ENCODE assay signal across 20 cellular contexts in the genomic region with DNA sequence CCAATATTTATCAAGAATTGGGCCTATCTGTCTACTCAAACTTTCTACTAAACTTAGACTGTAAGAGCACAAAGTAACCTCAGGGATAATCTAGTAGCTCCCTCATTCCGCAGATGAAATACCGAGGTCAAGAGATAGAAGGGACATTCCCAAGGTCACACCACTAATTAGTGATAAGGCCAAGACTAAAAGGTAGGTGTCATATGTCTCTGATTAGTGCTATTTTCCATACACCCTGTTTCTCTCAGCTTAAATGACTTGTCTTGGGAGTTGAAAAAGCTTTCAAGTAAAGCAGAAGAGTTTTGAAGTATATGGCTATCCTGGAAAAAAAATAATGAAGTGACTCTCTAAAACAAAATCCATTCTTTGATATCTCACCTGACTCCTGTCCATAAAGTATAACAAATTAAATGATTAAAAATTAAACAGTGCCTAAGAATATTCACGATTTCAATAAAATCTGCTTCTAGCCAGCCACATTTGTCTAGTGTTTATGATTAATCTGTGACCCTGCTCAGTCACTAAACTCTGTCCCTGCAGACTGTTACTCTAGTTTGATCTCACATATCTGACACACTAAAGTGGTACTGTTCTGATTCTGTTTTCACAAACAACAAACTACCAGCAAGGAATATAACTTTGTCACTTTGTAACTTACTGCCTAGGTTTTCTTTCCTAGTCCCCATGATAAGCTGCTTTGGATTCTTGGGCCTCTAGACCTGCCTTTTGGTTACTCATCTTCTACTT. TPM values are rescaled to one million over a fixed set of nuclear protein-coding genes. Genes with fewer than 3 reads are reported as not detected.
DNase-seq lines count a peak whose midpoint lies in the region; ATAC-seq, FAIRE-seq and TF ChIP-seq lines count a peak whose summit lies in the region.
"Had no signal": no experiment of that assay in that cellular context is flagged by ENCODE, and none has a peak within 500 bp of the region (broad histone marks: within the 10 kb centered on the region; RNA-seq: fewer than 3 reads in every experiment).

No MANE protein-coding gene starts in this region.

- H3K9me3 Mint-ChIP-seq in activated CD4-positive, alpha-beta T cell treated with anti-CD3 and anti-CD28 coated beads for 36 hours (ENCODE audit: low read depth), result no peaks in the 10 kb centered on the region
- H3K9me3 Mint-ChIP-seq in activated naive CD4-positive, alpha-beta T cell treated with anti-CD3 and anti-CD28 coated beads, Interleukin-2, amount 50 U/mL, for 72 hours, result no peaks in the 10 kb centered on the region
- no peaks in the 10 kb centered on the region for H3K9me3 Mint-ChIP-seq in naive thymus-derived CD8-positive, alpha-beta T cell

- H3K27ac Mint-ChIP-seq in activated CD4-positive, alpha-beta T cell treated with anti-CD3 and anti-CD28 coated beads for 36 hours, result peak overlapping the region; percentile 89
- peak overlapping the region; percentile 93 to 97 for H3K27ac Mint-ChIP-seq in activated naive CD4-positive, alpha-beta T cell treated with anti-CD3 and anti-CD28 coated beads, Interleukin-2, amount 50 U/mL, for 72 hours
- H3K27ac Mint-ChIP-seq in naive thymus-derived CD8-positive, alpha-beta T cell, result peak overlapping the region; percentile 93 to 99 (median 95)

- CTCF ChIA-PET in activated CD4-positive, alpha-beta T cell treated with anti-CD3 and anti-CD28 coated beads for 36 hours (lab: Charles Lee), result interaction anchor here (0.8 to 1.8 kb wide), 5 partner anchors 10 to 115 kb away, joined by 3 to 5 read pairs (median 4); no protein-coding TSS in a partner anchor

- intact Hi-C loops in activated CD4-positive, alpha-beta T cell treated with anti-CD3 and anti-CD28 coated beads for 36 hours (cut with DNase I, micrococcal nuclease), result loop anchor here (1.0 to 10.0 kb wide), 7 partner anchors 7 to 1192 kb away; a partner anchor contains a TSS

- no peak for TF ChIP-seq POLR2A in GM12892 (IDR thresholded peaks at IDR 0.05; ENCODE audit: low read depth, low read length)

- peaks cover 60% of the 10 kb centered on the region for H3K4me1 Mint-ChIP-seq in activated CD4-positive, alpha-beta T cell treated with anti-CD3 and anti-CD28 coated beads for 36 hours
- H3K4me1 Mint-ChIP-seq in naive thymus-derived CD8-positive, alpha-beta T cell, result peaks cover 15 to 85% (median 59%) of the 10 kb centered on the region in 4 donors

- DNase-seq in activated CD4-positive, alpha-beta T cell treated with anti-CD3 and anti-CD28 coated beads for 36 hours, result no peak
- no peak for DNase-seq in activated CD4-positive, alpha-beta T cell treated with anti-CD3 and anti-CD28 coated beads for 4 hours
- DNase-seq in GM12892 (ENCODE audit: insufficient read length) (no peak), NCI-H1105 treated with DMSO at 0.1 percent for 48 hours (lab: John Stamatoyannopoulos, UW) (no peak), AG08396 (ENCODE audit: low spot score) (no peak), cerebellum (ENCODE audit: low spot score) (no peak)
- DNase-seq in activated naive CD4-positive, alpha-beta T cell treated with anti-CD3 and anti-CD28 coated beads, Interleukin-2, amount 50 U/mL, for 72 hours (ENCODE audit: low spot score in 2 of 2), result no peak
- no peak for DNase-seq in naive thymus-derived CD8-positive, alpha-beta T cell
- DNase-seq: amygdala; DMS79; esophagus squamous epithelium; IMR-90; left cardiac atrium; NCI-H1694 treated with DMSO at 0.1 percent for 48 hours; NCI-H774; OCI-M1; Right ventricle myocardium superior; stimulated activated CD4-positive, alpha-beta T cell treated with anti-CD3 and anti-CD28 coated beads, Interleukin-4, amount 100 ng/mL, for 24 hours had no signal

- POLR2A ChIA-PET in activated CD4-positive, alpha-beta T cell treated with anti-CD3 and anti-CD28 coated beads for 36 hours (lab: Charles Lee), result interaction anchor here (0.7 kb wide), 1 partner anchor 116 kb away, joined by 4 read pairs; no protein-coding TSS in a partner anchor
- POLR2A ChIA-PET in naive thymus-derived CD8-positive, alpha-beta T cell (lab: Charles Lee), result interaction anchor here (0.7 to 4.4 kb wide), 4 partner anchors 9 to 47 kb away, joined by 3 to 20 read pairs (median 8); no protein-coding TSS in a partner anchor

- no peaks in the 10 kb centered on the region for H3K27me3 Mint-ChIP-seq in activated CD4-positive, alpha-beta T cell treated with anti-CD3 and anti-CD28 coated beads for 36 hours
- H3K27me3 Mint-ChIP-seq in naive thymus-derived CD8-positive, alpha-beta T cell, result no peaks in the 10 kb centered on the region

- peak; percentile 59 for ATAC-seq in activated CD4-positive, alpha-beta T cell treated with anti-CD3 and anti-CD28 coated beads for 36 hours
- peak; percentile 65 to 76 for ATAC-seq in activated naive CD4-positive, alpha-beta T cell treated with anti-CD3 and anti-CD28 coated beads, Interleukin-2, amount 50 U/mL, for 72 hours
- no peak for ATAC-seq in naive thymus-derived CD8-positive, alpha-beta T cell
- ATAC-seq: left cardiac atrium had no signal

- H3K36me3 Mint-ChIP-seq in activated CD4-positive, alpha-beta T cell treated with anti-CD3 and anti-CD28 coated beads for 36 hours (ENCODE audit: low read depth), result peaks cover 8% of the 10 kb centered on the region
- H3K36me3 Mint-ChIP-seq in activated naive CD4-positive, alpha-beta T cell treated with anti-CD3 and anti-CD28 coated beads, Interleukin-2, amount 50 U/mL, for 72 hours, result peaks cover 5 to 13% of the 10 kb centered on the region in 2 donors
- H3K36me3 Mint-ChIP-seq in naive thymus-derived CD8-positive, alpha-beta T cell, result peaks cover 0 to 41% (median 10%) of the 10 kb centered on the region in 3 donors

- peak; percentile 56 for FAIRE-seq in GM12892 (lab: Jason Lieb, UNC)
- FAIRE-seq: A204.1 had no signal

- H3K4me3 Mint-ChIP-seq in activated CD4-positive, alpha-beta T cell treated with anti-CD3 and anti-CD28 coated beads for 36 hours, result peak overlapping the region; percentile 67
- peak overlapping the region; percentile 43 to 92 (median 77) for H3K4me3 Mint-ChIP-seq in naive thymus-derived CD8-positive, alpha-beta T cell

RNA-seq across cellular contexts. Expression of a gene that starts 10.3 kb away (rescaled TPM):
- 1 to 10 TPM; 8.5 to 9.9 TPM for total RNA-seq in activated CD4-positive, alpha-beta T cell treated with anti-CD3 and anti-CD28 coated beads for 36 hours
- polyA plus RNA-seq in GM12892 (2012; ENCODE audit: missing spikeins), result 5.4 TPM
- 10 to 100 TPM; 14.5 to 30.1 TPM for total RNA-seq in activated naive CD4-positive, alpha-beta T cell treated with anti-CD3 and anti-CD28 coated beads, Interleukin-2, amount 50 U/mL, for 72 hours
- 10 to 100 TPM; 43.0 to 47.8 TPM for total RNA-seq in naive thymus-derived CD8-positive, alpha-beta T cell
- 1 to 10 TPM; 5.1 to 8.8 (median 5.5) TPM for polyA plus RNA-seq in naive thymus-derived CD8-positive, alpha-beta T cell
- total RNA-seq in cerebellum, result 0.09 TPM
- total RNA-seq: IMR-90, smooth muscle cell had no signal
- polyA plus RNA-seq: IMR-90, smooth muscle cell had no signal

Comparison
In these comparisons a context has a peak if more than half of its experiments do, and no peak if none do; other contexts are left out.
1. ATAC-seq: peak in activated CD4-positive, alpha-beta T cell treated with anti-CD3 and anti-CD28 coated beads for 36 hours (single experiment) and activated naive CD4-positive, alpha-beta T cell treated with anti-CD3 and anti-CD28 coated beads, Interleukin-2, amount 50 U/mL, for 72 hours (2 of 2); none in naive thymus-derived CD8-positive, alpha-beta T cell (0 of 2).
2. Peak in every context shown above with its lines, with median percentiles within 50 percentile points of each other: H3K27ac Mint-ChIP-seq.